1 cellular context compared by ENCODE assay signal in the genomic region with DNA sequence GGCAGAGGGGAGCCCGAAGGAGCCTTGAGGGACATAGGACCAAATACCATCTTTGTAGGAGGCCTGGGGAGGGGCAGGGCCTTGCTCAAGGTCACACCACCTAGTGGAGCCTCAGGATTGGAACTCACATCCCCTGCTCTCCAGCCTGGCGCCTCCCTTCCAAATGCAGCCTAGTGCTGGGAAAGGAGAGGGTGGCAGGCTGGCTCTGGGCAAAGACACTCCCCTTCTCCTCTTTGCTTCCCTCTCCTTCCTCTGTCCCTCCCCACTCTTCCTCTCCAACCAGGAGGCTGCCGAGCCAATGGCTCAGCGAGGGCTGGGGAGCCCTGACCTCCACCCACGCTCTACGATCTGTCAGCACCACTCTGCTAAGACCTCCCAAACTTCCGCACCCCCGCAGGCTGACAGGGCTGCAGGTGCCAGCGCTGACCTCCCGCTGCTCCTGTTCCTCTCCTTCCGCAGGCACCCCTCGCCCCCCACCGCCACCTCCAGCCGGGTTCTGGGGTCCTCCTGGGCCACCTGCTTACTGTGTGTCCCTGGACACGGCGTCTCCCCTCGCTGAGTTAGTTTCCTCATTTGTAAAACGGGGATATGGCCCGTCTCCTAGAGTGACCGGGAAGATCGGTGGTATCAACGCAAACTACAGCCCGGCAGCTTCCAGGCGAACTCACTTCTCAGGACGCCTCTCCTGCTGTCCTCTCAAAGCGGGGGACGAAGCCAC.
TF ChIP-seq lines count a peak whose summit lies in the region.

No MANE protein-coding gene starts in this region.

TF ChIP-seq in A549, 52 proteins besides CTCF, POLR2A, EP300 and RAD21 (continued from another document):
- TF ChIP-seq, protein P1, sequence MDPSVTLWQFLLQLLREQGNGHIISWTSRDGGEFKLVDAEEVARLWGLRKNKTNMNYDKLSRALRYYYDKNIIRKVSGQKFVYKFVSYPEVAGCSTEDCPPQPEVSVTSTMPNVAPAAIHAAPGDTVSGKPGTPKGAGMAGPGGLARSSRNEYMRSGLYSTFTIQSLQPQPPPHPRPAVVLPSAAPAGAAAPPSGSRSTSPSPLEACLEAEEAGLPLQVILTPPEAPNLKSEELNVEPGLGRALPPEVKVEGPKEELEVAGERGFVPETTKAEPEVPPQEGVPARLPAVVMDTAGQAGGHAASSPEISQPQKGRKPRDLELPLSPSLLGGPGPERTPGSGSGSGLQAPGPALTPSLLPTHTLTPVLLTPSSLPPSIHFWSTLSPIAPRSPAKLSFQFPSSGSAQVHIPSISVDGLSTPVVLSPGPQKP (IDR thresholded peaks at IDR 0.05; ENCODE audit: low read depth, low read length): no peak
- peak; percentile 58 for TF ChIP-seq ESRRA (IDR thresholded peaks at IDR 0.05; ENCODE audit: borderline replicate concordance, low read length)
- TF ChIP-seq CHD4 (IDR thresholded peaks at IDR 0.05; ENCODE audit: borderline replicate concordance): no peak
- TF ChIP-seq FOSB (CRISPR knock-in tag; IDR thresholded peaks at IDR 0.05): no peak
- no peak for TF ChIP-seq BHLHE40 (IDR thresholded peaks at IDR 0.05; ENCODE audit: low read depth, low read length)
- TF ChIP-seq HOXB13 (CRISPR knock-in tag; IDR thresholded peaks at IDR 0.05; ENCODE audit: low read depth): no peak
- no peak for TF ChIP-seq BCL3 (IDR thresholded peaks at IDR 0.05)
- TF ChIP-seq, protein P2, sequence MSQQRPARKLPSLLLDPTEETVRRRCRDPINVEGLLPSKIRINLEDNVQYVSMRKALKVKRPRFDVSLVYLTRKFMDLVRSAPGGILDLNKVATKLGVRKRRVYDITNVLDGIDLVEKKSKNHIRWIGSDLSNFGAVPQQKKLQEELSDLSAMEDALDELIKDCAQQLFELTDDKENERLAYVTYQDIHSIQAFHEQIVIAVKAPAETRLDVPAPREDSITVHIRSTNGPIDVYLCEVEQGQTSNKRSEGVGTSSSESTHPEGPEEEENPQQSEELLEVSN (IDR thresholded peaks at IDR 0.05; ENCODE audit: borderline replicate concordance, low read depth): 0 out of 2 replicates have a peak, but pooled peaks have one; percentile 33
- TF ChIP-seq HOXA7 (CRISPR knock-in tag; IDR thresholded peaks at IDR 0.05): no peak
- TF ChIP-seq, protein P3, sequence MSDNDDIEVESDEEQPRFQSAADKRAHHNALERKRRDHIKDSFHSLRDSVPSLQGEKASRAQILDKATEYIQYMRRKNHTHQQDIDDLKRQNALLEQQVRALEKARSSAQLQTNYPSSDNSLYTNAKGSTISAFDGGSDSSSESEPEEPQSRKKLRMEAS (IDR thresholded peaks at IDR 0.05): peak; percentile 52
